1 cellular context compared by ENCODE assay signal in genomic region chr1:23913212-23913880, GRCh38.
A peak's percentile ranks its signal among the peaks of the same experiment; 100 is the strongest.
TF ChIP-seq lines count a peak whose summit lies in the region.

CNR2 (minus strand) TSS chr1:23913362; CDS start chr1:23875617, 37,745 bp downstream.

TF ChIP-seq in GM12878, 131 proteins besides CTCF, POLR2A, EP300 and RAD21 (continued from another document):
- no peak for TF ChIP-seq CHD2 (IDR thresholded peaks at IDR 0.05; ENCODE audit: borderline replicate concordance, low read depth, low read length)
- 0 out of 2 replicates have a peak, but pooled peaks have one; percentile 14 for TF ChIP-seq NR2F1 (conservative IDR thresholded peaks at IDR 0.05)
- TF ChIP-seq GATAD2B (conservative IDR thresholded peaks at IDR 0.05; ENCODE audit: low read depth) = peak; percentile 47
- TF ChIP-seq RFX5 (IDR thresholded peaks at IDR 0.05; ENCODE audit: low read depth, low read length) = no peak
- no peak for TF ChIP-seq ZNF274 (IDR thresholded peaks at IDR 0.05; ENCODE audit: insufficient read depth, insufficient read length)
- TF ChIP-seq NFIC (IDR thresholded peaks at IDR 0.05; ENCODE audit: low read depth, low read length) = no peak
- peak; percentile 62; the same call in 1 of the 2 replicates for TF ChIP-seq EED (IDR thresholded peaks at IDR 0.05; ENCODE audit: low read depth)
- TF ChIP-seq DPF2 (IDR thresholded peaks at IDR 0.05) = 0 out of 2 replicates have a peak, but pooled peaks have one; percentile 35
- TF ChIP-seq TBL1XR1 (IDR thresholded peaks at IDR 0.05; ENCODE audit: low read depth, low read length) = no peak
- no peak for TF ChIP-seq MEF2B (IDR thresholded peaks at IDR 0.05; ENCODE audit: partially characterized antibody, poor library complexity, severe bottlenecking)
- TF ChIP-seq LARP7 (IDR thresholded peaks at IDR 0.05) = no peak
- TF ChIP-seq RUNX3 (IDR thresholded peaks at IDR 0.05; ENCODE audit: low read length) = no peak
- peak; percentile 64; the same call in 1 of the 2 replicates for TF ChIP-seq TCF12 (IDR thresholded peaks at IDR 0.05; ENCODE audit: low read depth, low read length)
- no peak for TF ChIP-seq MXI1 (IDR thresholded peaks at IDR 0.05; ENCODE audit: low read depth, low read length)
- TF ChIP-seq BHLHE40 (IDR thresholded peaks at IDR 0.05; ENCODE audit: borderline replicate concordance in 1 of 2, low read depth in 2 of 2, low read length in 1 of 2) = peak in 1 of 2 experiments; percentile 51; a peak in 1 of 4 replicates
- peak; percentile 77; the same call in 1 of the 2 replicates for TF ChIP-seq TCF3 (IDR thresholded peaks at IDR 0.05; ENCODE audit: borderline replicate concordance, insufficient read depth, low read depth, low read length)
- peak; percentile 79 for TF ChIP-seq SPI1 (IDR thresholded peaks at IDR 0.05; ENCODE audit: borderline replicate concordance, insufficient read depth, low read depth, low read length)
- peak; percentile 85 for TF ChIP-seq ZNF217 (IDR thresholded peaks at IDR 0.05)
- TF ChIP-seq IKZF2 (IDR thresholded peaks at IDR 0.05) = peak; percentile 27 to 42; a peak in 1 of 4 replicates
- no peak for TF ChIP-seq E2F4 (IDR thresholded peaks at IDR 0.05; ENCODE audit: low read depth, low read length)
- no peak for TF ChIP-seq MEF2A (IDR thresholded peaks at IDR 0.05; ENCODE audit: insufficient read depth, low read depth, low read length)
- peak; percentile 79; the same call in 1 of the 2 replicates for TF ChIP-seq SMARCA5 (IDR thresholded peaks at IDR 0.05)
- TF ChIP-seq FOS (IDR thresholded peaks at IDR 0.05; ENCODE audit: borderline replicate concordance, extremely low read depth, insufficient read length) = no peak
- no peak for TF ChIP-seq YBX1 (IDR thresholded peaks at IDR 0.05)
- peak; percentile 73; the same call in 1 of the 2 replicates for TF ChIP-seq ZNF687 (IDR thresholded peaks at IDR 0.05)
TF ChIP-seq in GM12878: peak in this region for 19.
